ENCODE assay signal across 16 cellular contexts in the genomic region with DNA sequence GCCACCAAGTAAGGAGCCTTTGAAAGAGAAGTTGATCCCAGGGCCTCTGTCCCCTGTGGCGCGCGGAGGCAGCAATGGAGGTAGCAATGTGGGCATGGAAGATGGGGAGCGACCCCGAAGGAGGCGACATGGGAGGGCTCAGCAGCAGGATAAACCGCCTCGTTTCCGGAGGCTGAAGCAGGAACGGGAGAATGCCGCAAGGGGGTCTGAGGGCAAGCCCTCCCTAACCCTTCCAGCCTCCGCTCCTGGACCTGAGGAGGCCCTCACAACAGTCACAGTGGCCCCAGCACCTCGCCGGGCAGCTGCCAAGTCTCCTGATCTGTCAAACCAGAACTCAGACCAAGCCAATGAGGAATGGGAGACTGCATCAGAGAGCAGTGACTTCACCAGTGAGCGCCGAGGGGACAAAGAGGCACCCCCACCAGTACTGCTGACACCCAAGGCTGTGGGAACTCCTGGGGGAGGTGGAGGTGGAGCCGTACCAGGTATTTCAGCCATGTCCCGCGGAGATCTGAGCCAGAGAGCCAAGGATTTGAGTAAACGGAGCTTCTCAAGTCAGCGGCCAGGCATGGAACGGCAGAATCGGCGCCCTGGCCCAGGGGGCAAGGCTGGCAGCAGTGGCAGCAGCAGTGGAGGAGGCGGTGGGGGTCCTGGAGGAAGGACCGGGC. TPM values are rescaled to one million over a fixed set of nuclear protein-coding genes. Genes with fewer than 3 reads are reported as not detected.
A peak's percentile ranks its signal among the peaks of the same experiment; 100 is the strongest.
DNase-seq lines count a peak whose midpoint lies in the region; ATAC-seq and TF ChIP-seq lines count a peak whose summit lies in the region.
"Had no signal": no experiment of that assay in that cellular context is flagged by ENCODE, and none has a peak within 500 bp of the region (broad histone marks: within the 10 kb centered on the region; RNA-seq: fewer than 3 reads in every experiment).

No MANE protein-coding gene starts in this region.

- POLR2A ChIA-PET in HEK293 (lab: Yijun Ruan, JAX): interaction anchor here (1.0 to 11.0 kb wide), 3 partner anchors 6 to 183 kb away, joined by 3 to 123 read pairs (median 76); partner anchors contain the start of genes BAG6, HSPA1A and HSPA1L

- H3K4me3 Mint-ChIP-seq in chondrocyte (ENCODE audit: unreplicated experiment): no peak overlapping the region
- H3K4me3 Mint-ChIP-seq in progenitor cell of endocrine pancreas (ENCODE audit: low read depth): no peak overlapping the region
- H3K4me3 Mint-ChIP-seq: activated CD4-positive, alpha-beta memory T cell treated with anti-CD3 and anti-CD28 coated beads for 36 hours; stimulated activated naive CD8-positive, alpha-beta T cell treated with anti-CD3 and anti-CD28 coated beads, Interleukin-15, Interleukin-2, amounts not matched to agents 100 ng/mL and 50 ng/mL, for 24 hours had no signal

- TF ChIP-seq CTCF in HEK293 (tag by site-specific recombination; IDR thresholded peaks at IDR 0.05): no peak
- no peak for TF ChIP-seq CTCF in chondrocyte (IDR thresholded peaks at IDR 0.05)
- no peak for TF ChIP-seq CTCF in progenitor cell of endocrine pancreas (IDR thresholded peaks at IDR 0.05; ENCODE audit: unreplicated experiment)

- H3K9me3 Mint-ChIP-seq in chondrocyte (ENCODE audit: low read depth) (no peaks in the 10 kb centered on the region), progenitor cell of endocrine pancreas (ENCODE audit: low read depth) (no peaks in the 10 kb centered on the region)
- H3K9me3 Mint-ChIP-seq: activated CD4-positive, alpha-beta memory T cell treated with anti-CD3 and anti-CD28 coated beads for 36 hours; stimulated activated naive CD8-positive, alpha-beta T cell treated with anti-CD3 and anti-CD28 coated beads, Interleukin-15, Interleukin-2, amounts not matched to agents 100 ng/mL and 50 ng/mL, for 24 hours had no signal

- no peak for DNase-seq in Right ventricle myocardium superior
- DNase-seq in cardiac septum (ENCODE audit: low spot score): no peak
- DNase-seq in chondrocyte (ENCODE audit: low spot score): no peak
- DNase-seq in progenitor cell of endocrine pancreas (ENCODE audit: low spot score, unreplicated experiment): no peak
- DNase-seq in stimulated activated CD4-positive, alpha-beta T cell treated with anti-CD3 and anti-CD28 coated beads, Interleukin-4, amount 100 ng/mL, for 24 hours: no peak
- DNase-seq: activated CD4-positive, alpha-beta memory T cell treated with anti-CD3 and anti-CD28 coated beads for 36 hours; dorsolateral prefrontal cortex; GF-D8; Kasumi-1; NCI-H1436; spleen had no signal

- H3K27me3 Mint-ChIP-seq in chondrocyte (ENCODE audit: low read depth) (no peaks in the 10 kb centered on the region), progenitor cell of endocrine pancreas (no peaks in the 10 kb centered on the region)
- H3K27me3 Mint-ChIP-seq: activated CD4-positive, alpha-beta memory T cell treated with anti-CD3 and anti-CD28 coated beads for 36 hours; stimulated activated naive CD8-positive, alpha-beta T cell treated with anti-CD3 and anti-CD28 coated beads, Interleukin-15, Interleukin-2, amounts not matched to agents 100 ng/mL and 50 ng/mL, for 24 hours had no signal

- no peak overlapping the region for H3K4me3 ChIP-seq in HEK293 (ENCODE audit: low read depth, low read length)
- H3K4me3 ChIP-seq: ascending aorta, dorsolateral prefrontal cortex, spleen had no signal

- H3K4me1 ChIP-seq in HEK293 (ENCODE audit: control insufficient read depth, insufficient read depth, low read length): no peaks in the 10 kb centered on the region
- H3K4me1 ChIP-seq: ascending aorta had no signal

- CTCF ChIA-PET in HEK293 (lab: Yijun Ruan, JAX): no interaction called here

- intact Hi-C loops in Right ventricle myocardium superior (cut with DNase I) (no loop called here), cardiac septum (cut with DNase I) (no loop called here)

- H3K4me1 Mint-ChIP-seq in chondrocyte (ENCODE audit: low read depth) (no peaks in the 10 kb centered on the region), progenitor cell of endocrine pancreas (ENCODE audit: low read depth) (no peaks in the 10 kb centered on the region)

- H3K27ac Mint-ChIP-seq in chondrocyte (ENCODE audit: unreplicated experiment): peak overlapping the region; percentile 36
- H3K27ac Mint-ChIP-seq in progenitor cell of endocrine pancreas: peak overlapping the region; percentile 79

- peaks cover 62 to 100% of the 10 kb centered on the region in 2 experiments for H3K36me3 ChIP-seq in HEK293 (ENCODE audit: control insufficient read depth in 2 of 2, insufficient read depth in 1 of 2, low read length in 2 of 2)

- H3K27ac ChIP-seq in HEK293 (ENCODE audit: extremely low read depth, low read depth, low read length): peak overlapping the region; percentile 21; the same call in 1 of the 2 replicates
- H3K27ac ChIP-seq: ascending aorta, spleen had no signal

- H3K36me3 Mint-ChIP-seq in chondrocyte (ENCODE audit: low read depth) (peaks cover 53% of the 10 kb centered on the region), progenitor cell of endocrine pancreas (ENCODE audit: insufficient read depth) (peaks cover 35% of the 10 kb centered on the region)

- no peaks in the 10 kb centered on the region for H3K9me3 ChIP-seq in HEK293 (ENCODE audit: control insufficient read depth, insufficient read depth, low read depth, low read length)
- H3K9me3 ChIP-seq: ascending aorta, spleen had no signal

- ATAC-seq in Right ventricle myocardium superior (ENCODE audit: poor library complexity) (peak; percentile 9), HG02571 (IDR thresholded peaks at IDR 0.05; ENCODE audit: unreplicated experiment) (no peak), GM21529 (IDR thresholded peaks at IDR 0.05; ENCODE audit: unreplicated experiment) (no peak)

TF ChIP-seq in HEK293, 187 proteins besides CTCF, POLR2A, EP300 and RAD21 (continues in another document):
- TF ChIP-seq HOXD13 (CRISPR knock-in tag; IDR thresholded peaks at IDR 0.05; ENCODE audit: borderline replicate concordance) (0 out of 2 replicates have a peak, but pooled peaks have one; percentile 12), ZFHX2 (tag by site-specific recombination; conservative IDR thresholded peaks at IDR 0.05) (no peak), ZNF600 (tag by site-specific recombination; IDR thresholded peaks at IDR 0.05) (peak; percentile 44), PRDM2 (tag by site-specific recombination; IDR thresholded peaks at IDR 0.05; ENCODE audit: borderline replicate concordance) (no peak), ZNF776 (tag by site-specific recombination; IDR thresholded peaks at IDR 0.05; ENCODE audit: borderline replicate concordance) (no peak), ZNF792 (tag by site-specific recombination; IDR thresholded peaks at IDR 0.05) (no peak)

RNA-seq across cellular contexts. Expression of gene PRRC2A, which starts 11.9 kb away (rescaled TPM):
- total RNA-seq in Right ventricle myocardium superior: 69.1 TPM
- 125 TPM for total RNA-seq in cardiac septum
- 156 to 185 TPM (median 157 TPM) in 3 replicates for total RNA-seq in chondrocyte
- 272 and 273 TPM in 2 replicates for total RNA-seq in progenitor cell of endocrine pancreas

RNA-seq across cellular contexts. Expression of gene AIF1, which starts 17.4 kb away (rescaled TPM):
- 17.7 TPM for total RNA-seq in Right ventricle myocardium superior
- 10.3 TPM for total RNA-seq in cardiac septum
- not detected in 3 replicates for total RNA-seq in chondrocyte
- 1.7 and 3.1 TPM in 2 replicates for total RNA-seq in progenitor cell of endocrine pancreas

RNA-seq across cellular contexts. Expression of gene BAG6, which starts 20.0 kb away (rescaled TPM):
- total RNA-seq in Right ventricle myocardium superior (253 TPM), cardiac septum (270 TPM), chondrocyte (253 to 308 TPM (median 262 TPM) in 3 replicates), progenitor cell of endocrine pancreas (458 and 471 TPM in 2 replicates)

RNA-seq across cellular contexts. Expression of gene APOM, which starts 23.3 kb away (rescaled TPM):
- 1.9 TPM for total RNA-seq in Right ventricle myocardium superior
- 1.4 TPM for total RNA-seq in cardiac septum
- total RNA-seq in chondrocyte: 0.85 to 1.2 TPM in 2 of 3 replicates, not detected in the other
- 7.1 and 7.5 TPM in 2 replicates for total RNA-seq in progenitor cell of endocrine pancreas
- total RNA-seq: ascending aorta had no signal

RNA-seq across cellular contexts. Expression of gene C6orf47, which starts 28.2 kb away (rescaled TPM):
- total RNA-seq in Right ventricle myocardium superior: 16.5 TPM
- 17.7 TPM for total RNA-seq in cardiac septum
- total RNA-seq in chondrocyte: 19.1 to 20.3 TPM (median 20.2 TPM) in 3 replicates
- total RNA-seq in progenitor cell of endocrine pancreas: 23.6 and 24.1 TPM in 2 replicates
